Comparison of ENCODE assay signal across 18 cellular contexts in the genomic region with DNA sequence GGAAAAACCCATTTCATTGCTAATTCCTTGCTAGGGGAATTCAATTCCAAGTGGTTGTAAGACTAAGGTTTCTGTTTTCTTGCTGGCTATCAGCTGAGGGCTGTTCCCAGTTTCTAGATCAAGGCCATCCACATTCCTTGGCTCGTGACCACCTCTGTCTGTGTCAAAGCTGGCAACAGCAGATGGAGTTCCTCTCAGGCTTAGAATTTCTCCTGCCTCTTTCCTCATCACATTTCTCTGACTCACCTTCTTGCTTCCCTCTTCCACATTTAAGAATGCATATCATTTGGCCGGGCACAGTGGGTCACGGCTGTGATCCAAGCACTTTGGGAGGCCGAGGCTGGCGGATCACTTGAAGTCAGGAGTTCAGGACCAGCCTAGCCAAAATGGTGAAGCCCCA. TPM values are rescaled to one million over a fixed set of nuclear protein-coding genes. Genes with fewer than 3 reads are reported as not detected.
DNase-seq lines count a peak whose midpoint lies in the region; ATAC-seq and TF ChIP-seq lines count a peak whose summit lies in the region.
"Had no signal": no experiment of that assay in that cellular context is flagged by ENCODE, and none has a peak within 500 bp of the region (broad histone marks: within the 10 kb centered on the region; RNA-seq: fewer than 3 reads in every experiment).

No MANE protein-coding gene starts in this region.

- no peak overlapping the region for H3K4me3 Mint-ChIP-seq in CD14-positive monocyte
- H3K4me3 Mint-ChIP-seq: activated naive CD8-positive, alpha-beta T cell treated with anti-CD3 and anti-CD28 coated beads, Interleukin-2, amount 50 U/mL, for 24 hours; activated T-cell treated with anti-CD3 and anti-CD28 coated beads, Interleukin-2, amount 50 U/mL, for 4 hours had no signal

- WGBS in right cardiac atrium, result 74% methylated on average over 5 of the region's 5 CpGs

- intact Hi-C loops in right cardiac atrium (cut with DNase I) (no loop called here), gastrocnemius medialis (cut with DNase I; ENCODE audit: low total_unique reads) (no loop called here), CD14-positive monocyte (cut with micrococcal nuclease) (no loop called here), ascending aorta (cut with DNase I) (no loop called here)

- no peaks in the 10 kb centered on the region for H3K4me1 Mint-ChIP-seq in CD14-positive monocyte
- H3K4me1 Mint-ChIP-seq: activated naive CD8-positive, alpha-beta T cell treated with anti-CD3 and anti-CD28 coated beads, Interleukin-2, amount 50 U/mL, for 24 hours had no signal

- H3K4me3 ChIP-seq in cardiac fibroblast (replicated peaks in 1 of 2; ENCODE audit: low read depth in 2 of 2, low read length in 2 of 2) (no peak overlapping the region), right cardiac atrium (ENCODE audit: low read length) (no peak overlapping the region), gastrocnemius medialis (no peak overlapping the region), ascending aorta (no peak overlapping the region)
- H3K4me3 ChIP-seq: stomach had no signal

- H3K27me3 ChIP-seq in right cardiac atrium (ENCODE audit: control insufficient read depth, insufficient read depth) (no peaks in the 10 kb centered on the region), gastrocnemius medialis (no peaks in the 10 kb centered on the region), ascending aorta (no peaks in the 10 kb centered on the region)
- H3K27me3 ChIP-seq: stomach had no signal

- no peak for TF ChIP-seq CTCF in cardiac fibroblast (IDR thresholded peaks at IDR 0.05; ENCODE audit: low read depth, low read length)
- no peak for TF ChIP-seq CTCF in gastrocnemius medialis (IDR thresholded peaks at IDR 0.05 in 4 of 5, conservative IDR thresholded peaks at IDR 0.05 in 1 of 5)
- TF ChIP-seq CTCF in CD14-positive monocyte (IDR thresholded peaks at IDR 0.05), result no peak
- TF ChIP-seq CTCF in ascending aorta (IDR thresholded peaks at IDR 0.05), result no peak

- no peaks in the 10 kb centered on the region for H3K9me3 ChIP-seq in right cardiac atrium (ENCODE audit: control insufficient read depth, low read length)
- no peaks in the 10 kb centered on the region for H3K9me3 ChIP-seq in gastrocnemius medialis
- H3K9me3 ChIP-seq in ascending aorta, result no peaks in the 10 kb centered on the region
- H3K9me3 ChIP-seq: neutrophil, stomach had no signal

- H3K36me3 ChIP-seq in gastrocnemius medialis (no peaks in the 10 kb centered on the region), ascending aorta (no peaks in the 10 kb centered on the region)
- H3K36me3 ChIP-seq: neutrophil, stomach had no signal

- H3K27ac Mint-ChIP-seq in CD14-positive monocyte, result no peak overlapping the region
- H3K27ac Mint-ChIP-seq: activated naive CD8-positive, alpha-beta T cell treated with anti-CD3 and anti-CD28 coated beads, Interleukin-2, amount 50 U/mL, for 24 hours had no signal

- H3K9me3 Mint-ChIP-seq in CD14-positive monocyte, result no peaks in the 10 kb centered on the region
- H3K9me3 Mint-ChIP-seq: activated naive CD8-positive, alpha-beta T cell treated with anti-CD3 and anti-CD28 coated beads, Interleukin-2, amount 50 U/mL, for 24 hours; activated T-cell treated with anti-CD3 and anti-CD28 coated beads, Interleukin-2, amount 50 U/mL, for 4 hours had no signal

- peak; percentile 63 to 69 for ATAC-seq in right cardiac atrium
- ATAC-seq in gastrocnemius medialis, result peak; percentile 92 to 96
- ATAC-seq: activated naive CD8-positive, alpha-beta T cell treated with anti-CD3 and anti-CD28 coated beads, Interleukin-2, amount 50 U/mL, for 24 hours; activated T-cell treated with anti-CD3 and anti-CD28 coated beads, Interleukin-2, amount 50 U/mL, for 4 hours had no signal

- no peaks in the 10 kb centered on the region for H3K36me3 Mint-ChIP-seq in CD14-positive monocyte

- in situ Hi-C loops in gastrocnemius medialis (cut with MboI; ENCODE audit: low sequenced_read_pairs in 4 of 4), result no loop called here

- DNase-seq in CD1c-positive myeloid dendritic cell (ENCODE audit: extremely low spot score) (peak; percentile 74), cardiac fibroblast (ENCODE audit: low read depth in 2 of 2) (peak; percentile 45 to 93), right cardiac atrium (peak; percentile 77 to 87 (median 83)), gastrocnemius medialis (peak; percentile 86 to 91), CD14-positive monocyte (ENCODE audit: low spot score) (no peak), NCI-H345 (lab: John Stamatoyannopoulos, UW) (no peak), ascending aorta (ENCODE audit: low spot score in 2 of 2) (no peak), HT-29 (ENCODE audit: low spot score) (no peak)
- DNase-seq: activated naive CD8-positive, alpha-beta T cell treated with anti-CD3 and anti-CD28 coated beads, Interleukin-2, amount 50 U/mL, for 24 hours; activated T-cell treated with anti-CD3 and anti-CD28 coated beads, Interleukin-2, amount 50 U/mL, for 4 hours; COR-L47; GDM1; KG1; mesenchymal stem cell; NCI-H1436 treated with DMSO at 0.1 percent for 48 hours; stimulated activated CD4-positive, alpha-beta T cell treated with anti-CD3 and anti-CD28 coated beads, Interleukin-12 subunit alpha, Interleukin-12 subunit beta, amount 100 ng/mL, for 4 hours; stomach had no signal

- H3K27ac ChIP-seq in right cardiac atrium (ENCODE audit: low read length) (no peak overlapping the region), gastrocnemius medialis (peak overlapping the region; percentile 67 to 74 (median 69)), ascending aorta (no peak overlapping the region)
- H3K27ac ChIP-seq: neutrophil had no signal

- no peak for TF ChIP-seq POLR2A in gastrocnemius medialis (IDR thresholded peaks at IDR 0.05)

- peaks cover 6 to 18% (median 7%) of the 10 kb centered on the region in 3 donors for H3K27me3 Mint-ChIP-seq in CD14-positive monocyte (ENCODE audit: low read depth in 3 of 3)

- peaks cover 13% of the 10 kb centered on the region for H3K4me1 ChIP-seq in right cardiac atrium (ENCODE audit: control insufficient read depth, insufficient read depth, low read length)
- peaks cover 29 to 47% of the 10 kb centered on the region in 2 donors for H3K4me1 ChIP-seq in gastrocnemius medialis
- H3K4me1 ChIP-seq in ascending aorta, result no peaks in the 10 kb centered on the region

RNA-seq across cellular contexts. Expression of a gene that starts 19.0 kb away (rescaled TPM):
- 10 to 100 TPM; 41.7 to 55.0 (median 42.7) TPM for total RNA-seq in right cardiac atrium
- polyA plus RNA-seq in right cardiac atrium, result 25.5 TPM
- 10 to 100 TPM; 22.7 to 68.2 (median 37.4) TPM for total RNA-seq in gastrocnemius medialis
- not detected for polyA plus RNA-seq in CD14-positive monocyte
- total RNA-seq in ascending aorta, result 71.6 TPM
- total RNA-seq in HT-29 (2014; rRNA removed; shearing (Covaris generic)), result 47.4 and 58.1 TPM in 2 replicates

Comparison
In these comparisons a context has a peak if more than half of its experiments do, and no peak if none do; other contexts are left out.
1. DNase-seq: peak in CD1c-positive myeloid dendritic cell (single experiment), cardiac fibroblast (2 of 2), right cardiac atrium (3 of 3) and gastrocnemius medialis (2 of 2); none in CD14-positive monocyte (single experiment), NCI-H345 (single experiment), ascending aorta (0 of 2) and HT-29 (single experiment).
2. H3K27ac ChIP-seq: peak in gastrocnemius medialis (4 of 4); none in right cardiac atrium (single experiment) and ascending aorta (0 of 2).